In the genomic region with DNA sequence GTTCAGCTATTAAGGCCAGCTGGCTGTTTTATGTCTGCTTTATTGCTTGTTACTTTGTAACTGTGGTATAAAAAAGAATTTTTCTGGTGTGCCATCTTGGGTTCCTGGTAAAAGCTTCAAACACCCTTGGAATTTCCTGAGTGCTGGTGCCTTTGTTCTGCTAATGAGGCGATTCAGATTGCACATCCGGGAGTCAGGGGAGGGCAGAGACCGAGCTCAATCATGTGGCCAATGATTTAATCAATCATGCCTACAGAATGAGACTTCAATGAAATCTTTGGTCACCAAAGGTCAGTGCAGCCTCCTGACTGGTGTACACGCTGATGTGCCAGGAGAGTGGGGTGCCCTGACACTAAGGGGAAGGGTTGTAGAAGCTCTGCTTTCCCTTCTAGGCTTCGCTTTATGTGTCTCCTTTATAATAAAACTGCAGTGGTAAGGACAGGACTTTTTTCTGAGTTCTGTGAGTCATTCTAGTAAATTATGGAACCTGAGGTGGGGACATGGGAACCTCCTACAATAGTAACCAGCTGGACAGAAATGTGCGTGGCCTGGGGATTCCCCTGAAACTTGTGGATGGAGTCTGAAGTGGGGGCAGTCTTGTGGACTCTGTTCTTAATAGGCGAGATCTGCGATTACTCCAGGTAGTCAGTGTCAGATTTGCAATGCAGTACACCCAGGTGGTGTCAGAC, we compare ENCODE assay signal across 12 cellular contexts.
DNase-seq lines count a peak whose midpoint lies in the region; ATAC-seq and TF ChIP-seq lines count a peak whose summit lies in the region.
"Had no signal": no experiment of that assay in that cellular context is flagged by ENCODE, and none has a peak within 500 bp of the region (broad histone marks: within the 10 kb centered on the region; RNA-seq: fewer than 3 reads in every experiment).

No MANE protein-coding gene starts in this region.

- POLR2A ChIA-PET in A673 (lab: Charles Lee; ENCODE audit: low non-redundant PET) = no interaction called here

- peak overlapping the region; percentile 69 for H3K27ac ChIP-seq in A673 (ENCODE audit: low read depth, low read length, poor library complexity, severe bottlenecking)
- H3K27ac ChIP-seq: spleen had no signal

- BruUV-seq in A673 (replicated peaks; lab: Mats Ljungman, UMichigan) = no TSS peak

- no peaks in the 10 kb centered on the region for H3K27me3 ChIP-seq in A673 (replicated peaks; ENCODE audit: insufficient read depth, low read depth, low read length, poor library complexity)
- H3K27me3 ChIP-seq: spleen had no signal

- TF ChIP-seq CTCF in A673 (conservative IDR thresholded peaks at IDR 0.05; ENCODE audit: low read depth, low read length) = no peak

- ATAC-seq in left colon (peak; percentile 85), GM21515 (IDR thresholded peaks at IDR 0.05; ENCODE audit: unreplicated experiment) (no peak), HG02852 (IDR thresholded peaks at IDR 0.05; ENCODE audit: unreplicated experiment) (no peak), GM18519 (IDR thresholded peaks at IDR 0.05; ENCODE audit: low FRiP score, unreplicated experiment) (no peak)

- no peaks in the 10 kb centered on the region for H3K9me3 ChIP-seq in A673 (ENCODE audit: low read depth, low read length, poor library complexity, severe bottlenecking)
- H3K9me3 ChIP-seq: spleen had no signal

- CTCF ChIA-PET in A673 (lab: Charles Lee) = interaction anchor here (0.5 kb wide), 1 partner anchor 15 kb away, joined by 5 read pairs; no protein-coding TSS in a partner anchor

- H3K36me3 ChIP-seq in A673 (ENCODE audit: insufficient read depth, low read length, poor library complexity, severe bottlenecking) = no peaks in the 10 kb centered on the region

- intact Hi-C loops in A673 (cut with micrococcal nuclease; ENCODE audit: unreplicated experiment) = no loop called here
- intact Hi-C loops in left colon (cut with DNase I, micrococcal nuclease) = no loop called here

- peaks cover 57% of the 10 kb centered on the region for H3K4me1 ChIP-seq in A673 (ENCODE audit: insufficient read depth, low read length, poor library complexity, severe bottlenecking)

- no peak overlapping the region for H3K4me3 ChIP-seq in A673 (ENCODE audit: low read depth, low read length, poor library complexity, severe bottlenecking)
- H3K4me3 ChIP-seq: spleen had no signal

- DNase-seq in A673 (ENCODE audit: low spot score) (peak; percentile 92), HT-29 (ENCODE audit: low spot score) (peak; percentile 54), ecto neural progenitor cell (ENCODE audit: low spot score) (peak; percentile 53), left colon (no peak), occipital lobe (lab: John Stamatoyannopoulos, UW) (no peak)
- DNase-seq: activated CD4-positive, alpha-beta T cell treated with anti-CD3 and anti-CD28 coated beads, Interleukin-2, amount 50 U/mL, for 4 hours; activated naive CD8-positive, alpha-beta T cell treated with anti-CD3 and anti-CD28 coated beads, Interleukin-2, amount 10 ng/mL, durations not matched to agents 7 days and 5 days; KG1; spleen had no signal

Comparison
In these comparisons a context has a peak if more than half of its experiments do, and no peak if none do; other contexts are left out.
1. DNase-seq: peak in A673 (single experiment), HT-29 (single experiment) and ecto neural progenitor cell (single experiment); none in left colon (0 of 2) and occipital lobe (single experiment).